In genomic region chr13:34863360-34864135, GRCh38 we compare ENCODE assay signal across 12 cellular contexts.
A peak's percentile ranks its signal among the peaks of the same experiment; 100 is the strongest.
DNase-seq lines count a peak whose midpoint lies in the region; ATAC-seq and TF ChIP-seq lines count a peak whose summit lies in the region.
"Had no signal": no experiment of that assay in that cellular context is flagged by ENCODE, and none has a peak within 500 bp of the region (broad histone marks: within the 10 kb centered on the region; RNA-seq: fewer than 3 reads in every experiment).

No MANE protein-coding gene starts in this region.

- no peak overlapping the region for H4K5ac ChIP-seq in IMR-90 (ENCODE audit: low read depth, low read length)
- H4K5ac ChIP-seq in mesendoderm (ENCODE audit: low read length) = no peak overlapping the region

- H3K23ac ChIP-seq in IMR-90 (ENCODE audit: low read depth, low read length) (no peak overlapping the region), mesendoderm (ENCODE audit: low read length) (no peak overlapping the region)

- no peak overlapping the region for H2AK9ac ChIP-seq in IMR-90 (replicated peaks; ENCODE audit: low read depth, low read length, poor library complexity)

- no peak for TF ChIP-seq RAD21 in IMR-90 (IDR thresholded peaks at IDR 0.05; ENCODE audit: low read length)

- TF ChIP-seq CTCF in IMR-90 (conservative IDR thresholded peaks at IDR 0.05; ENCODE audit: low read depth, low read length) (no peak), astrocyte of the spinal cord (IDR thresholded peaks at IDR 0.05; ENCODE audit: low read depth, low read length) (no peak)

- H3K9me1 ChIP-seq in IMR-90 (ENCODE audit: insufficient read depth, low read length) = no peaks in the 10 kb centered on the region

- H2BK15ac ChIP-seq in IMR-90 (ENCODE audit: low read depth, low read length) (no peak overlapping the region), mesendoderm (replicated peaks; ENCODE audit: low read depth) (no peak overlapping the region)

- H2BK5ac ChIP-seq in IMR-90 (ENCODE audit: low read depth, low read length, poor library complexity, severe bottlenecking) = no peak overlapping the region
- H2BK5ac ChIP-seq in mesendoderm (ENCODE audit: low read length) = no peak overlapping the region

- H4K20me1 ChIP-seq in IMR-90 (ENCODE audit: insufficient read depth, low read length) = no peaks in the 10 kb centered on the region

- ATAC-seq in IMR-90 (ENCODE audit: low read depth) (peak; percentile 82), HG02763 (IDR thresholded peaks at IDR 0.05; ENCODE audit: unreplicated experiment) (no peak), GM19351 (IDR thresholded peaks at IDR 0.05; ENCODE audit: unreplicated experiment) (no peak), HG03159 (IDR thresholded peaks at IDR 0.05; ENCODE audit: unreplicated experiment) (no peak)

- H3K4me1 ChIP-seq in IMR-90 (ENCODE audit: control insufficient read depth, insufficient read depth, low read length) = peaks cover 2% of the 10 kb centered on the region; the same call in 1 of the 2 replicates
- peaks cover 1% of the 10 kb centered on the region for H3K4me1 ChIP-seq in mesendoderm (ENCODE audit: control insufficient read depth, low read depth, low read length)

- TF ChIP-seq POLR2A in IMR-90 (IDR thresholded peaks at IDR 0.05; ENCODE audit: low read depth, low read length) = no peak

- CTCF ChIA-PET in IMR-90 (lab: Yijun Ruan, JAX) = no interaction called here

- dilution Hi-C loops in IMR-90 (cut with HindIII; ENCODE audit: low sequenced_read_pairs, unreplicated experiment) = no loop called here

- H3K9me3 ChIP-seq in IMR-90 (ENCODE audit: control insufficient read depth, insufficient read depth, low read length) = no peaks in the 10 kb centered on the region
- H3K9me3 ChIP-seq: SJCRH30 had no signal

- no peak overlapping the region for H3K18ac ChIP-seq in IMR-90 (ENCODE audit: low read depth, low read length)
- H3K18ac ChIP-seq in mesendoderm (ENCODE audit: low read length) = no peak overlapping the region

- H3K79me1 ChIP-seq in IMR-90 (ENCODE audit: low read depth in 1 of 2, low read length in 2 of 2) = no peaks in the 10 kb centered on the region
- H3K79me1 ChIP-seq in mesendoderm (ENCODE audit: low read length) = no peaks in the 10 kb centered on the region

- intact Hi-C loops in IMR-90 (cut with micrococcal nuclease) = no loop called here

- H2AFZ ChIP-seq in IMR-90 (replicated peaks; ENCODE audit: low read length, poor library complexity) = no peak overlapping the region

- H4K91ac ChIP-seq in IMR-90 (ENCODE audit: insufficient read depth, low read depth, low read length) = no peak overlapping the region

- POLR2A ChIA-PET in IMR-90 (lab: Charles Lee; ENCODE audit: unreplicated experiment) = no interaction called here

- H3K9ac ChIP-seq in IMR-90 (ENCODE audit: low read depth, low read length) = no peak overlapping the region
- H3K9ac ChIP-seq in mesendoderm (ENCODE audit: low read length) = no peak overlapping the region

- H4K8ac ChIP-seq in IMR-90 (ENCODE audit: low read depth in 2 of 2, low read length in 2 of 2) (no peak overlapping the region), mesendoderm (ENCODE audit: low read depth, low read length) (no peak overlapping the region)

- H3K79me2 ChIP-seq in mesendoderm (ENCODE audit: control insufficient read depth, insufficient read depth, low read length) = no peaks in the 10 kb centered on the region

- H3K4me3 ChIP-seq in IMR-90 (ENCODE audit: insufficient read depth, low read depth, low read length) (no peak overlapping the region), astrocyte of the spinal cord (ENCODE audit: low read depth, low read length) (no peak overlapping the region), mesendoderm (ENCODE audit: low read length) (no peak overlapping the region)
- H3K4me3 ChIP-seq: SJCRH30 had no signal

- H3K4ac ChIP-seq in IMR-90 (ENCODE audit: low read depth, low read length) (no peak overlapping the region), mesendoderm (ENCODE audit: low read depth, low read length) (no peak overlapping the region)

- peak; percentile 76 for DNase-seq in Caki2 (ENCODE audit: low read depth)
- DNase-seq in IMR-90 = peak; percentile 75
- peak; percentile 69 for DNase-seq in astrocyte of the spinal cord (ENCODE audit: low read depth, low spot score)
- peak; percentile 76 for DNase-seq in mesendoderm
- no peak for DNase-seq in C1 segment of cervical spinal cord (lab: John Stamatoyannopoulos, UW)
- DNase-seq: amygdala, glutamatergic neuron, NCI-H1105 treated with DMSO at 0.1 percent for 48 hours had no signal

- no peak overlapping the region for H3K56ac ChIP-seq in IMR-90 (ENCODE audit: extremely low read depth, insufficient read depth, low read length)
- no peak overlapping the region for H3K56ac ChIP-seq in mesendoderm (ENCODE audit: low read length)

- H3K36me3 ChIP-seq in IMR-90 (ENCODE audit: control insufficient read depth, insufficient read depth, low read length) = no peaks in the 10 kb centered on the region
- no peaks in the 10 kb centered on the region for H3K36me3 ChIP-seq in mesendoderm (ENCODE audit: control insufficient read depth, insufficient read depth, low read length)
- H3K36me3 ChIP-seq: SJCRH30 had no signal

- no TSS peak for BruUV-seq in IMR-90 (replicated peaks; lab: Mats Ljungman, UMichigan)

- no peak overlapping the region for H3K14ac ChIP-seq in IMR-90 (replicated peaks; ENCODE audit: low read depth, low read length)

- no CpG with 5 or more reads among the region's 4 CpGs for WGBS in IMR-90 (ENCODE audit: extremely low coverage in 2 of 2, insufficient read length in 1 of 2), 2 experiments
- no CpG with 5 or more reads among the region's 4 CpGs for WGBS in mesendoderm (ENCODE audit: extremely low coverage, insufficient coverage, low lambda C conversion rate)

- H3K4me2 ChIP-seq in IMR-90 (ENCODE audit: low read depth, low read length) = no peak overlapping the region
- H3K4me2 ChIP-seq in mesendoderm (ENCODE audit: low read length) = no peak overlapping the region

- H2AK5ac ChIP-seq in IMR-90 (ENCODE audit: low read depth, low read length) (no peak overlapping the region), mesendoderm (ENCODE audit: low read length) (no peak overlapping the region)

- H2BK120ac ChIP-seq in IMR-90 (ENCODE audit: low read depth, low read length) (no peak overlapping the region), mesendoderm (ENCODE audit: low read depth, low read length) (no peak overlapping the region)

- H3K27ac ChIP-seq in IMR-90 (ENCODE audit: insufficient read depth, low read length) = no peak overlapping the region
- H3K27ac ChIP-seq in mesendoderm (ENCODE audit: low read depth, low read length) = no peak overlapping the region
- H3K27ac ChIP-seq: SJCRH30 had no signal

- in situ Hi-C loops in Caki2 (cut with HindIII; ENCODE audit: low pct_unique_long_range_greater_than_20kb, low sequenced_read_pairs) (no loop called here), IMR-90 (cut with MboI; ENCODE audit: low sequenced_read_pairs) (no loop called here), astrocyte of the spinal cord (cut with HindIII; ENCODE audit: low sequenced_read_pairs) (no loop called here)

- H3K27me3 ChIP-seq in IMR-90 (ENCODE audit: control insufficient read depth, insufficient read depth, low read length) (no peaks in the 10 kb centered on the region), mesendoderm (ENCODE audit: insufficient read depth, low read length, poor library complexity) (no peaks in the 10 kb centered on the region)
- H3K27me3 ChIP-seq: SJCRH30 had no signal

- no peak overlapping the region for H2BK20ac ChIP-seq in IMR-90 (ENCODE audit: low read depth, low read length)

TF ChIP-seq in IMR-90, 13 proteins besides CTCF, POLR2A, EP300 and RAD21:
- TF ChIP-seq FOS (IDR thresholded peaks at IDR 0.05; ENCODE audit: low read depth, low read length) (peak; percentile 46; the same call in 1 of the 2 replicates), MAZ (IDR thresholded peaks at IDR 0.05; ENCODE audit: borderline replicate concordance, low read depth, low read length) (no peak)

Comparison
In these comparisons a context has a peak if more than half of its experiments do, and no peak if none do; other contexts are left out.
1. DNase-seq: peak in Caki2 (single experiment), IMR-90 (single experiment), astrocyte of the spinal cord (single experiment) and mesendoderm (single experiment); none in C1 segment of cervical spinal cord (0 of 14).